In genomic region chr2:33602216-33602830, GRCh38 we compare ENCODE assay signal across 15 cellular contexts. TPM values are rescaled to one million over a fixed set of nuclear protein-coding genes. Genes with fewer than 3 reads are reported as not detected.
DNase-seq lines count a peak whose midpoint lies in the region; ATAC-seq and TF ChIP-seq lines count a peak whose summit lies in the region.
"Had no signal": no experiment of that assay in that cellular context is flagged by ENCODE, and none has a peak within 500 bp of the region (broad histone marks: within the 10 kb centered on the region; RNA-seq: fewer than 3 reads in every experiment).

No MANE protein-coding gene starts in this region.

- peak; percentile 62 for DNase-seq in GM03348 (ENCODE audit: low spot score)
- DNase-seq in IMR-90: peak; percentile 46
- DNase-seq in foreskin melanocyte: peak; percentile 79
- peak; percentile 11 to 38 for DNase-seq in trophoblast cell
- no peak for DNase-seq in NCI-H774 (lab: John Stamatoyannopoulos, UW)
- no peak for DNase-seq in progenitor cell of endocrine pancreas (ENCODE audit: low spot score, unreplicated experiment)
- DNase-seq in gastrocnemius medialis: no peak
- no peak for DNase-seq in T-helper 2 cell treated with Interferon-gamma antibody and Interleukin-4, amounts not matched to agents 5 μg/mL and 100 μg/mL, for 36 hours (ENCODE audit: low spot score)
- DNase-seq: NCI-H187 treated with DMSO at 0.1 percent for 48 hours, NCI-H2171 treated with DMSO at 0.1 percent for 48 hours, NCI-H510A, SHP77 had no signal

- dilution Hi-C loops in IMR-90 (cut with HindIII; ENCODE audit: low sequenced_read_pairs, unreplicated experiment): no loop called here

- no peak overlapping the region for H2BK15ac ChIP-seq in IMR-90 (ENCODE audit: low read depth, low read length)

- ATAC-seq in IMR-90 (ENCODE audit: low read depth) (no peak), gastrocnemius medialis (no peak)
- ATAC-seq: HepG2, Panc1 had no signal

- H3K79me1 ChIP-seq in IMR-90 (ENCODE audit: low read depth in 1 of 2, low read length in 2 of 2) (peaks cover 0 to 13% of the 10 kb centered on the region in 2 experiments; a peak in 3 of 4 replicates), trophoblast cell (ENCODE audit: low read length) (peaks cover 7% of the 10 kb centered on the region)

- TF ChIP-seq POLR2A in IMR-90 (IDR thresholded peaks at IDR 0.05; ENCODE audit: low read depth, low read length): no peak
- TF ChIP-seq POLR2A in gastrocnemius medialis (IDR thresholded peaks at IDR 0.05): no peak

- H3K9me3 ChIP-seq in IMR-90 (ENCODE audit: control insufficient read depth, insufficient read depth, low read length) (no peaks in the 10 kb centered on the region), trophoblast cell (ENCODE audit: insufficient read depth, low read depth, low read length) (no peaks in the 10 kb centered on the region), gastrocnemius medialis (no peaks in the 10 kb centered on the region)

- intact Hi-C loops in IMR-90 (cut with micrococcal nuclease): no loop called here
- intact Hi-C loops in gastrocnemius medialis (cut with DNase I; ENCODE audit: low total_unique reads): no loop called here

- H3K18ac ChIP-seq in IMR-90 (ENCODE audit: low read depth, low read length) (peak overlapping the region; percentile 66; the same call in 1 of the 2 replicates), trophoblast cell (ENCODE audit: low read length) (no peak overlapping the region)

- H4K20me1 ChIP-seq in IMR-90 (ENCODE audit: insufficient read depth, low read length): peaks cover 4% of the 10 kb centered on the region; the same call in 1 of the 2 replicates

- H3K79me2 ChIP-seq in trophoblast cell (ENCODE audit: control insufficient read depth, insufficient read depth, low read length, poor library complexity): peaks cover 7% of the 10 kb centered on the region

- no peaks in the 10 kb centered on the region for H3K27me3 Mint-ChIP-seq in progenitor cell of endocrine pancreas
- H3K27me3 Mint-ChIP-seq in T-helper 2 cell treated with Interferon-gamma antibody and Interleukin-4, amounts not matched to agents 5 μg/mL and 100 μg/mL, for 36 hours (ENCODE audit: low read depth): peaks cover 5% of the 10 kb centered on the region

- H2AK9ac ChIP-seq in IMR-90 (replicated peaks; ENCODE audit: low read depth, low read length, poor library complexity): no peak overlapping the region

- no peaks in the 10 kb centered on the region for H3K27me3 ChIP-seq in IMR-90 (ENCODE audit: control insufficient read depth, insufficient read depth, low read length)
- no peaks in the 10 kb centered on the region for H3K27me3 ChIP-seq in trophoblast cell (ENCODE audit: insufficient read depth, low read length)
- no peaks in the 10 kb centered on the region for H3K27me3 ChIP-seq in gastrocnemius medialis

- H3K4me1 Mint-ChIP-seq in progenitor cell of endocrine pancreas (ENCODE audit: low read depth): peaks cover 10% of the 10 kb centered on the region
- peaks cover 16% of the 10 kb centered on the region for H3K4me1 Mint-ChIP-seq in T-helper 2 cell treated with Interferon-gamma antibody and Interleukin-4, amounts not matched to agents 5 μg/mL and 100 μg/mL, for 36 hours (ENCODE audit: low read depth)

- H3K4me3 ChIP-seq in IMR-90 (ENCODE audit: insufficient read depth, low read depth, low read length): no peak overlapping the region
- no peak overlapping the region for H3K4me3 ChIP-seq in trophoblast cell (ENCODE audit: low read depth, low read length)
- H3K4me3 ChIP-seq in gastrocnemius medialis: no peak overlapping the region

- BruUV-seq in IMR-90 (replicated peaks; lab: Mats Ljungman, UMichigan): no TSS peak

- no peak overlapping the region for H3K27ac Mint-ChIP-seq in progenitor cell of endocrine pancreas
- no peak overlapping the region for H3K27ac Mint-ChIP-seq in T-helper 2 cell treated with Interferon-gamma antibody and Interleukin-4, amounts not matched to agents 5 μg/mL and 100 μg/mL, for 36 hours

- no peak overlapping the region for H3K9ac ChIP-seq in IMR-90 (ENCODE audit: low read depth, low read length)
- H3K9ac ChIP-seq in trophoblast cell (ENCODE audit: low read length): no peak overlapping the region

- no peak for TF ChIP-seq RAD21 in IMR-90 (IDR thresholded peaks at IDR 0.05; ENCODE audit: low read length)

- 83% methylated on average over 1 of the region's 6 CpGs; no CpG with 5 or more reads in 1 of the 2 experiments for WGBS in IMR-90 (ENCODE audit: extremely low coverage in 2 of 2, insufficient read length in 1 of 2), 2 experiments
- no CpG with 5 or more reads among the region's 6 CpGs for WGBS in trophoblast cell (ENCODE audit: extremely low coverage, insufficient coverage, insufficient read length)

- no peak overlapping the region for H4K91ac ChIP-seq in IMR-90 (ENCODE audit: insufficient read depth, low read depth, low read length)
- H4K91ac ChIP-seq in trophoblast cell (ENCODE audit: low read depth, low read length): no peak overlapping the region

- H4K12ac ChIP-seq in trophoblast cell (ENCODE audit: low read depth, low read length): no peak overlapping the region

- peak overlapping the region; percentile 44 for H2BK5ac ChIP-seq in IMR-90 (ENCODE audit: low read depth, low read length, poor library complexity, severe bottlenecking)
- no peak overlapping the region for H2BK5ac ChIP-seq in trophoblast cell (ENCODE audit: low read depth, low read length, poor library complexity)

- no peaks in the 10 kb centered on the region for H3K36me3 Mint-ChIP-seq in progenitor cell of endocrine pancreas (ENCODE audit: insufficient read depth)
- H3K36me3 Mint-ChIP-seq in T-helper 2 cell treated with Interferon-gamma antibody and Interleukin-4, amounts not matched to agents 5 μg/mL and 100 μg/mL, for 36 hours (ENCODE audit: low read depth): no peaks in the 10 kb centered on the region

- H3K56ac ChIP-seq in IMR-90 (ENCODE audit: extremely low read depth, insufficient read depth, low read length): no peak overlapping the region

- H3K27ac ChIP-seq in IMR-90 (ENCODE audit: insufficient read depth, low read length) (no peak overlapping the region), trophoblast cell (ENCODE audit: low read depth, low read length) (no peak overlapping the region), gastrocnemius medialis (no peak overlapping the region)
- H3K27ac ChIP-seq: C4-2B had no signal

- peak overlapping the region; percentile 57; the same call in 1 of the 2 replicates for H2AK5ac ChIP-seq in IMR-90 (ENCODE audit: low read depth, low read length)
- no peak overlapping the region for H2AK5ac ChIP-seq in trophoblast cell (ENCODE audit: low read length)

- H3K9me1 ChIP-seq in IMR-90 (ENCODE audit: insufficient read depth, low read length): peaks cover 4% of the 10 kb centered on the region; the same call in 1 of the 2 replicates

- POLR2A ChIA-PET in IMR-90 (lab: Charles Lee; ENCODE audit: unreplicated experiment): no interaction called here

- in situ Hi-C loops in IMR-90 (cut with MboI; ENCODE audit: low sequenced_read_pairs): no loop called here
- in situ Hi-C loops in gastrocnemius medialis (cut with MboI; ENCODE audit: low sequenced_read_pairs in 4 of 4): no loop called here

- no peak overlapping the region for H3K4me3 Mint-ChIP-seq in progenitor cell of endocrine pancreas (ENCODE audit: low read depth)
- no peak overlapping the region for H3K4me3 Mint-ChIP-seq in T-helper 2 cell treated with Interferon-gamma antibody and Interleukin-4, amounts not matched to agents 5 μg/mL and 100 μg/mL, for 36 hours

- H3K9me3 Mint-ChIP-seq in progenitor cell of endocrine pancreas (ENCODE audit: low read depth): no peaks in the 10 kb centered on the region
- no peaks in the 10 kb centered on the region for H3K9me3 Mint-ChIP-seq in T-helper 2 cell treated with Interferon-gamma antibody and Interleukin-4, amounts not matched to agents 5 μg/mL and 100 μg/mL, for 36 hours

- H3K14ac ChIP-seq in IMR-90 (replicated peaks; ENCODE audit: low read depth, low read length) (0 out of 2 replicates have a peak overlapping the region, but pooled peaks have one; percentile 22), trophoblast cell (ENCODE audit: low read length) (no peak overlapping the region)

- H3K23ac ChIP-seq in IMR-90 (ENCODE audit: low read depth, low read length): no peak overlapping the region
- H3K23ac ChIP-seq in trophoblast cell (ENCODE audit: low read length): no peak overlapping the region

- TF ChIP-seq CTCF in IMR-90 (conservative IDR thresholded peaks at IDR 0.05; ENCODE audit: low read depth, low read length) (no peak), progenitor cell of endocrine pancreas (IDR thresholded peaks at IDR 0.05; ENCODE audit: unreplicated experiment) (no peak), gastrocnemius medialis (IDR thresholded peaks at IDR 0.05 in 4 of 5, conservative IDR thresholded peaks at IDR 0.05 in 1 of 5) (no peak)

- H3K4me2 ChIP-seq in IMR-90 (ENCODE audit: low read depth, low read length) (no peak overlapping the region; the same call in 1 of the 2 replicates), trophoblast cell (ENCODE audit: low read length) (no peak overlapping the region)

- H3K4me1 ChIP-seq in IMR-90 (ENCODE audit: control insufficient read depth, insufficient read depth, low read length) (peaks cover 4% of the 10 kb centered on the region; the same call in 1 of the 2 replicates), trophoblast cell (ENCODE audit: control insufficient read depth in 1 of 2, insufficient read depth in 2 of 2, low read length in 2 of 2) (peaks cover 0 to 7% of the 10 kb centered on the region in 2 experiments), gastrocnemius medialis (peaks cover 12% of the 10 kb centered on the region in 2 donors)

- H4K8ac ChIP-seq in IMR-90 (ENCODE audit: low read depth in 2 of 2, low read length in 2 of 2): no peak overlapping the region
- H4K8ac ChIP-seq in trophoblast cell (ENCODE audit: low read depth, low read length): no peak overlapping the region

- no peaks in the 10 kb centered on the region for H3K36me3 ChIP-seq in IMR-90 (ENCODE audit: control insufficient read depth, insufficient read depth, low read length)
- no peaks in the 10 kb centered on the region for H3K36me3 ChIP-seq in trophoblast cell (ENCODE audit: control insufficient read depth in 1 of 2, insufficient read depth in 2 of 2, low read length in 2 of 2)
- no peaks in the 10 kb centered on the region for H3K36me3 ChIP-seq in gastrocnemius medialis

- H2AFZ ChIP-seq in IMR-90 (replicated peaks; ENCODE audit: low read length, poor library complexity): peak overlapping the region; percentile 12
- no peak overlapping the region for H2AFZ ChIP-seq in trophoblast cell (ENCODE audit: insufficient read depth, low read length, poor library complexity)

- no peak overlapping the region for H2BK12ac ChIP-seq in trophoblast cell (ENCODE audit: low read length)

- H4K5ac ChIP-seq in IMR-90 (ENCODE audit: low read depth, low read length): no peak overlapping the region

- H2BK20ac ChIP-seq in IMR-90 (ENCODE audit: low read depth, low read length): no peak overlapping the region

- CTCF ChIA-PET in IMR-90 (lab: Yijun Ruan, JAX): interaction anchor here (0.6 kb wide), 1 partner anchor 1434 kb away, joined by 3 read pairs; no protein-coding TSS in a partner anchor

- H2BK120ac ChIP-seq in IMR-90 (ENCODE audit: low read depth, low read length) (no peak overlapping the region; the same call in 1 of the 2 replicates), trophoblast cell (ENCODE audit: insufficient read depth, low read length, poor library complexity) (no peak overlapping the region)

- H3K4ac ChIP-seq in IMR-90 (ENCODE audit: low read depth, low read length): peak overlapping the region; percentile 58; the same call in 1 of the 2 replicates
- no peak overlapping the region for H3K4ac ChIP-seq in trophoblast cell (ENCODE audit: low read depth, low read length)

RNA-seq across cellular contexts. Expression of gene FAM98A, which starts 3.2 kb away (rescaled TPM):
- total RNA-seq in IMR-90 (2012; rRNA removed): 101 and 131 TPM in 2 replicates
- polyA plus RNA-seq in IMR-90 (2012; rRNA removed): 113 and 236 TPM in 2 replicates
- polyA plus RNA-seq in IMR-90 (2012; cell fraction: cytosol; rRNA removed): 27.5 and 118 TPM in 2 replicates
- 15.9 and 60.5 TPM in 2 replicates for polyA plus RNA-seq in IMR-90 (2012; cell fraction: nucleus; rRNA removed; ENCODE audit: low replicate concordance)
- 62.9 and 63.2 TPM in 2 replicates for polyA plus RNA-seq in trophoblast cell (2013)
- 30.6 and 32.8 TPM in 2 replicates for total RNA-seq in progenitor cell of endocrine pancreas
- 1,000 to 10,000 TPM in 1 of 4 donors, 10 to 100 TPM in 3; 33.7 to 1,115 (median 44.2) TPM for total RNA-seq in gastrocnemius medialis

Comparison
In these comparisons a context has a peak if more than half of its experiments do, and no peak if none do; other contexts are left out.
1. DNase-seq: peak in GM03348 (single experiment), IMR-90 (single experiment), foreskin melanocyte (single experiment) and trophoblast cell (2 of 2); none in NCI-H774 (single experiment), progenitor cell of endocrine pancreas (single experiment), gastrocnemius medialis (0 of 2) and T-helper 2 cell treated with Interferon-gamma antibody and Interleukin-4, amounts not matched to agents 5 μg/mL and 100 μg/mL, for 36 hours (single experiment).